In the genomic region with DNA sequence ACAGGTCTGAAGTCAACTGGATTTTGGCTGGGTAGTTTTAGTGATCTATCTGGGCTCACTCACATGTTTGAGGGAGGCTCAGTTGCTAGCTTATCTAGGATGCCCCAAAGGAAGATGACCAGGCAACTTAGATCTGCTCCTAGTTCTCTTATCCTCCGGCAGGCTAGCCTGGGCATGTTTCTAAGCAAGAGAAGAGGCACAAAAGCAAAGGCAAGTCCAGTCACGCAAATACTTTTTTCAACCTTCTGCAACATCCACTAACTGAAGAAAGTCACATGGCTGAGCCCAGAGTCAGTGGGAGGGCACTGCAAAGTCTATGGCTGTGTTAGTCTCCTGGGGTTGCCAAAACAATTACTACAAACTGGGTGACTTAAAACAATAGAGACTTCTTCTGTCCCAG, we compare ENCODE assay signal across 1 cellular context.
TF ChIP-seq lines count a peak whose summit lies in the region.

No MANE protein-coding gene starts in this region.

TF ChIP-seq in GM12878, 131 proteins besides CTCF, POLR2A, EP300 and RAD21:
- TF ChIP-seq STAT1 (conservative IDR thresholded peaks at IDR 0.05) (no peak), BCL11A (IDR thresholded peaks at IDR 0.05; ENCODE audit: low read depth, low read length) (no peak), GATAD2B (conservative IDR thresholded peaks at IDR 0.05; ENCODE audit: low read depth) (no peak), TAF1 (IDR thresholded peaks at IDR 0.05; ENCODE audit: borderline replicate concordance, low read depth, low read length) (no peak)
